1 cellular context compared by ENCODE assay signal in genomic region chr16:2082983-2083364, GRCh38.
TF ChIP-seq lines count a peak whose summit lies in the region.

No MANE protein-coding gene starts in this region.

TF ChIP-seq in GM12878, 131 proteins besides CTCF, POLR2A, EP300 and RAD21:
- TF ChIP-seq FOXM1 (IDR thresholded peaks at IDR 0.05; ENCODE audit: low read depth, low read length), result no peak
- TF ChIP-seq CEBPZ (IDR thresholded peaks at IDR 0.05; ENCODE audit: low read depth, low read length), result no peak
- no peak for TF ChIP-seq ZNF217 (IDR thresholded peaks at IDR 0.05)
- TF ChIP-seq SUZ12 (IDR thresholded peaks at IDR 0.05; ENCODE audit: unreplicated experiment), result no peak
- TF ChIP-seq, protein P1, sequence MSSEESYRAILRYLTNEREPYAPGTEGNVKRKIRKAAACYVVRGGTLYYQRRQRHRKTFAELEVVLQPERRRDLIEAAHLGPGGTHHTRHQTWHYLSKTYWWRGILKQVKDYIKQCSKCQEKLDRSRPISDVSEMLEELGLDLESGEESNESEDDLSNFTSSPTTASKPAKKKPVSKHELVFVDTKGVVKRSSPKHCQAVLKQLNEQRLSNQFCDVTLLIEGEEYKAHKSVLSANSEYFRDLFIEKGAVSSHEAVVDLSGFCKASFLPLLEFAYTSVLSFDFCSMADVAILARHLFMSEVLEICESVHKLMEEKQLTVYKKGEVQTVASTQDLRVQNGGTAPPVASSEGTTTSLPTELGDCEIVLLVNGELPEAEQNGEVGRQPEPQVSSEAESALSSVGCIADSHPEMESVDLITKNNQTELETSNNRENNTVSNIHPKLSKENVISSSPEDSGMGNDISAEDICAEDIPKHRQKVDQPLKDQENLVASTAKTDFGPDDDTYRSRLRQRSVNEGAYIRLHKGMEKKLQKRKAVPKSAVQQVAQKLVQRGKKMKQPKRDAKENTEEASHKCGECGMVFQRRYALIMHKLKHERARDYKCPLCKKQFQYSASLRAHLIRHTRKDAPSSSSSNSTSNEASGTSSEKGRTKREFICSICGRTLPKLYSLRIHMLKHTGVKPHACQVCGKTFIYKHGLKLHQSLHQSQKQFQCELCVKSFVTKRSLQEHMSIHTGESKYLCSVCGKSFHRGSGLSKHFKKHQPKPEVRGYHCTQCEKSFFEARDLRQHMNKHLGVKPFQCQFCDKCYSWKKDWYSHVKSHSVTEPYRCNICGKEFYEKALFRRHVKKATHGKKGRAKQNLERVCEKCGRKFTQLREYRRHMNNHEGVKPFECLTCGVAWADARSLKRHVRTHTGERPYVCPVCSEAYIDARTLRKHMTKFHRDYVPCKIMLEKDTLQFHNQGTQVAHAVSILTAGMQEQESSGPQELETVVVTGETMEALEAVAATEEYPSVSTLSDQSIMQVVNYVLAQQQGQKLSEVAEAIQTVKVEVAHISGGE (CRISPR knock-in tag; IDR thresholded peaks at IDR 0.05), result no peak
- TF ChIP-seq, protein P2, sequence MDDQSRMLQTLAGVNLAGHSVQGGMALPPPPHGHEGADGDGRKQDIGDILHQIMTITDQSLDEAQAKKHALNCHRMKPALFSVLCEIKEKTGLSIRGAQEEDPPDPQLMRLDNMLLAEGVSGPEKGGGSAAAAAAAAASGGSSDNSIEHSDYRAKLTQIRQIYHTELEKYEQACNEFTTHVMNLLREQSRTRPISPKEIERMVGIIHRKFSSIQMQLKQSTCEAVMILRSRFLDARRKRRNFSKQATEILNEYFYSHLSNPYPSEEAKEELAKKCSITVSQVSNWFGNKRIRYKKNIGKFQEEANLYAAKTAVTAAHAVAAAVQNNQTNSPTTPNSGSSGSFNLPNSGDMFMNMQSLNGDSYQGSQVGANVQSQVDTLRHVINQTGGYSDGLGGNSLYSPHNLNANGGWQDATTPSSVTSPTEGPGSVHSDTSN (IDR thresholded peaks at IDR 0.05; ENCODE audit: insufficient replicate concordance, low read depth, low read length), result no peak
